9 cellular contexts compared by ENCODE assay signal in genomic region chr2:122643725-122644329, GRCh38.
A peak's percentile ranks its signal among the peaks of the same experiment; 100 is the strongest.
DNase-seq lines count a peak whose midpoint lies in the region; ATAC-seq, FAIRE-seq and TF ChIP-seq lines count a peak whose summit lies in the region.
"Had no signal": no experiment of that assay in that cellular context is flagged by ENCODE, and none has a peak within 500 bp of the region (broad histone marks: within the 10 kb centered on the region; RNA-seq: fewer than 3 reads in every experiment).

No MANE protein-coding gene starts in this region.

- DNase-seq in DMS153 treated with DMSO at 0.1 percent for 48 hours (lab: John Stamatoyannopoulos, UW; ENCODE audit: unreplicated experiment) (peak; percentile 98), NCI-H1436 (lab: John Stamatoyannopoulos, UW) (peak; percentile 89)

- ATAC-seq in SK-N-SH treated with all-trans-retinoic acid at 6 μM for 48 hours (no peak), GM19023 (IDR thresholded peaks at IDR 0.05; ENCODE audit: unreplicated experiment) (no peak), HG02759 (IDR thresholded peaks at IDR 0.05; ENCODE audit: unreplicated experiment) (no peak), HG02623 (IDR thresholded peaks at IDR 0.05; ENCODE audit: unreplicated experiment) (no peak), HG03139 (IDR thresholded peaks at IDR 0.05; ENCODE audit: unreplicated experiment) (no peak)

- peak; percentile 100 for FAIRE-seq in islet of Langerhans (lab: Jason Lieb, UNC)
- FAIRE-seq: HTR-8/SVneo had no signal

TF ChIP-seq in SK-N-SH treated with all-trans-retinoic acid at 6 μM for 48 hours, 23 proteins besides CTCF, POLR2A, EP300 and RAD21:
- TF ChIP-seq CREB5 (CRISPR knock-in tag; IDR thresholded peaks at IDR 0.05; ENCODE audit: low read depth), result peak; percentile 85
- TF ChIP-seq ISL1 (CRISPR knock-in tag; IDR thresholded peaks at IDR 0.05), result peak; percentile 97
- TF ChIP-seq CSDC2 (CRISPR knock-in tag; IDR thresholded peaks at IDR 0.05), result no peak
- TF ChIP-seq POU6F1 (CRISPR knock-in tag; IDR thresholded peaks at IDR 0.05; ENCODE audit: borderline replicate concordance, low read depth), result no peak
- TF ChIP-seq ZC3H10 (CRISPR knock-in tag; IDR thresholded peaks at IDR 0.05), result no peak
- TF ChIP-seq OSR1 (CRISPR knock-in tag; IDR thresholded peaks at IDR 0.05), result no peak
- no peak; the same call in 1 of the 2 replicates for TF ChIP-seq ZNF8 (CRISPR knock-in tag; IDR thresholded peaks at IDR 0.05)
- TF ChIP-seq ZFP30 (CRISPR knock-in tag; IDR thresholded peaks at IDR 0.05), result no peak
- TF ChIP-seq ARNTL (CRISPR knock-in tag; IDR thresholded peaks at IDR 0.05; ENCODE audit: borderline replicate concordance, low read depth), result no peak
- TF ChIP-seq CSRNP3 (CRISPR knock-in tag; IDR thresholded peaks at IDR 0.05), result peak; percentile 90
- TF ChIP-seq PPARA (CRISPR knock-in tag; IDR thresholded peaks at IDR 0.05; ENCODE audit: borderline replicate concordance), result no peak
- TF ChIP-seq TCF4 (CRISPR knock-in tag; IDR thresholded peaks at IDR 0.05; ENCODE audit: borderline replicate concordance), result peak; percentile 97
- TF ChIP-seq TOX (CRISPR knock-in tag; IDR thresholded peaks at IDR 0.05; ENCODE audit: borderline replicate concordance), result no peak
- no peak for TF ChIP-seq BACH2 (CRISPR knock-in tag; IDR thresholded peaks at IDR 0.05; ENCODE audit: borderline replicate concordance)
- TF ChIP-seq ZFP3 (CRISPR knock-in tag; IDR thresholded peaks at IDR 0.05), result peak; percentile 68; the same call in 1 of the 2 replicates
- TF ChIP-seq PATZ1 (CRISPR knock-in tag; IDR thresholded peaks at IDR 0.05; ENCODE audit: borderline replicate concordance), result peak; percentile 60; the same call in 1 of the 2 replicates
- TF ChIP-seq ESRRG (CRISPR knock-in tag; IDR thresholded peaks at IDR 0.05), result no peak
- TF ChIP-seq GLIS3 (CRISPR knock-in tag; IDR thresholded peaks at IDR 0.05), result peak; percentile 63; the same call in 1 of the 2 replicates
- peak; percentile 87; the same call in 1 of the 2 replicates for TF ChIP-seq TSHZ2 (CRISPR knock-in tag; IDR thresholded peaks at IDR 0.05)
- TF ChIP-seq ZNF565 (CRISPR knock-in tag; conservative IDR thresholded peaks at IDR 0.05; ENCODE audit: low read depth), result no peak
- TF ChIP-seq SNAI2 (CRISPR knock-in tag; IDR thresholded peaks at IDR 0.05), result peak; percentile 91
- TF ChIP-seq ZNF70 (CRISPR knock-in tag; IDR thresholded peaks at IDR 0.05), result no peak
- no peak for TF ChIP-seq RARB (CRISPR knock-in tag; IDR thresholded peaks at IDR 0.05)
